12 cellular contexts compared by ENCODE assay signal in genomic region chr2:176493221-176493825, GRCh38.
A peak's percentile ranks its signal among the peaks of the same experiment; 100 is the strongest.
DNase-seq lines count a peak whose midpoint lies in the region; ATAC-seq and TF ChIP-seq lines count a peak whose summit lies in the region.
"Had no signal": no experiment of that assay in that cellular context is flagged by ENCODE, and none has a peak within 500 bp of the region (broad histone marks: within the 10 kb centered on the region; RNA-seq: fewer than 3 reads in every experiment).

No MANE protein-coding gene starts in this region.

- no peaks in the 10 kb centered on the region for H3K9me3 ChIP-seq in esophagus (ENCODE audit: control insufficient read depth in 2 of 2, insufficient read depth in 1 of 2, low read depth in 1 of 2, low read length in 1 of 2)

- no peaks in the 10 kb centered on the region for H3K27me3 ChIP-seq in esophagus (ENCODE audit: control insufficient read depth in 1 of 2, insufficient read depth in 2 of 2, low read length in 2 of 2)

- no peaks in the 10 kb centered on the region for H3K36me3 ChIP-seq in esophagus (ENCODE audit: control insufficient read depth in 2 of 2, insufficient read depth in 2 of 2, low read length in 1 of 2)

- 36 to 44% methylated on average over 7 of the region's 7 CpGs for WGBS in esophagus, 2 donors

- peaks cover 10 to 16% of the 10 kb centered on the region in 2 donors for H3K4me1 ChIP-seq in esophagus (ENCODE audit: control insufficient read depth in 2 of 2, insufficient read depth in 2 of 2, low read length in 1 of 2)

- H3K36me3 Mint-ChIP-seq in stimulated activated memory B cell treated with anti-CD40 and anti-IgM and Interleukin-4, amounts not matched to agents 10 μg/mL and 1 μg/mL and 100 μg/mL, for 72 hours, result no peaks in the 10 kb centered on the region
- no peaks in the 10 kb centered on the region for H3K36me3 Mint-ChIP-seq in T-helper 2 cell treated with Interferon-gamma antibody and Interleukin-4, amounts not matched to agents 5 μg/mL and 100 μg/mL, for 36 hours (ENCODE audit: low read depth)
- H3K36me3 Mint-ChIP-seq: T-cell had no signal

- no peak overlapping the region for H3K4me3 ChIP-seq in esophagus (ENCODE audit: low read depth in 1 of 2, low read length in 2 of 2)

- H3K9me3 Mint-ChIP-seq in stimulated activated memory B cell treated with anti-CD40 and anti-IgM and Interleukin-4, amounts not matched to agents 10 μg/mL and 1 μg/mL and 100 μg/mL, for 72 hours, result no peaks in the 10 kb centered on the region
- no peaks in the 10 kb centered on the region for H3K9me3 Mint-ChIP-seq in T-helper 2 cell treated with Interferon-gamma antibody and Interleukin-4, amounts not matched to agents 5 μg/mL and 100 μg/mL, for 36 hours
- H3K9me3 Mint-ChIP-seq: T-cell had no signal

- TF ChIP-seq RAD21 in Ishikawa (IDR thresholded peaks at IDR 0.05; ENCODE audit: low read depth), result no peak

- peak overlapping the region; percentile 78 to 85 for H3K27ac ChIP-seq in esophagus (ENCODE audit: low read depth in 2 of 2, low read length in 1 of 2)
- H3K27ac ChIP-seq: 22Rv1 had no signal

- peak; percentile 53 for DNase-seq in DMS79 treated with DMSO at 0.1 percent for 48 hours (lab: John Stamatoyannopoulos, UW)
- no peak for DNase-seq in DMS79 (lab: John Stamatoyannopoulos, UW)
- DNase-seq in islet precursor cell, result no peak
- no peak for DNase-seq in A172 (ENCODE audit: low spot score)
- DNase-seq in T-helper 2 cell treated with Interferon-gamma antibody and Interleukin-4, amounts not matched to agents 5 μg/mL and 100 μg/mL, for 36 hours (ENCODE audit: low spot score), result no peak
- DNase-seq: IMR-90, NCI-H82, T-cell had no signal

- H3K27ac Mint-ChIP-seq in stimulated activated memory B cell treated with anti-CD40 and anti-IgM and Interleukin-4, amounts not matched to agents 10 μg/mL and 1 μg/mL and 100 μg/mL, for 72 hours, result peak overlapping the region; percentile 23
- H3K27ac Mint-ChIP-seq in T-helper 2 cell treated with Interferon-gamma antibody and Interleukin-4, amounts not matched to agents 5 μg/mL and 100 μg/mL, for 36 hours, result no peak overlapping the region
- H3K27ac Mint-ChIP-seq: T-cell had no signal

- peak; percentile 73 for ATAC-seq in stimulated activated memory B cell treated with anti-CD40 and anti-IgM and Interleukin-4, amounts not matched to agents 10 μg/mL and 1 μg/mL and 100 μg/mL, for 72 hours

- no peak overlapping the region for H3K4me3 Mint-ChIP-seq in stimulated activated memory B cell treated with anti-CD40 and anti-IgM and Interleukin-4, amounts not matched to agents 10 μg/mL and 1 μg/mL and 100 μg/mL, for 72 hours
- H3K4me3 Mint-ChIP-seq in T-helper 2 cell treated with Interferon-gamma antibody and Interleukin-4, amounts not matched to agents 5 μg/mL and 100 μg/mL, for 36 hours, result no peak overlapping the region
- H3K4me3 Mint-ChIP-seq: T-cell had no signal

- no peaks in the 10 kb centered on the region for H3K27me3 Mint-ChIP-seq in stimulated activated memory B cell treated with anti-CD40 and anti-IgM and Interleukin-4, amounts not matched to agents 10 μg/mL and 1 μg/mL and 100 μg/mL, for 72 hours
- peaks cover 42% of the 10 kb centered on the region for H3K27me3 Mint-ChIP-seq in T-helper 2 cell treated with Interferon-gamma antibody and Interleukin-4, amounts not matched to agents 5 μg/mL and 100 μg/mL, for 36 hours (ENCODE audit: low read depth)

- peaks cover 23% of the 10 kb centered on the region for H3K4me1 Mint-ChIP-seq in stimulated activated memory B cell treated with anti-CD40 and anti-IgM and Interleukin-4, amounts not matched to agents 10 μg/mL and 1 μg/mL and 100 μg/mL, for 72 hours
- peaks cover 11% of the 10 kb centered on the region for H3K4me1 Mint-ChIP-seq in T-helper 2 cell treated with Interferon-gamma antibody and Interleukin-4, amounts not matched to agents 5 μg/mL and 100 μg/mL, for 36 hours (ENCODE audit: low read depth)

- TF ChIP-seq EP300 in Ishikawa (IDR thresholded peaks at IDR 0.05; ENCODE audit: borderline replicate concordance), result peak; percentile 84

TF ChIP-seq in Ishikawa, 13 proteins besides CTCF, POLR2A, EP300 and RAD21:
- peak; percentile 72 for TF ChIP-seq CEBPB (IDR thresholded peaks at IDR 0.05)
- TF ChIP-seq TCF12 (IDR thresholded peaks at IDR 0.05; ENCODE audit: low read depth), result peak; percentile 66; the same call in 1 of the 2 replicates
- peak; percentile 45; the same call in 1 of the 2 replicates for TF ChIP-seq TEAD4 (IDR thresholded peaks at IDR 0.05)
- TF ChIP-seq NFIC (IDR thresholded peaks at IDR 0.05), result peak; percentile 91
- TF ChIP-seq CREB1 (IDR thresholded peaks at IDR 0.05; ENCODE audit: low read depth), result no peak
- peak; percentile 74 for TF ChIP-seq FOXM1 (IDR thresholded peaks at IDR 0.05; ENCODE audit: borderline replicate concordance, low read depth)
- TF ChIP-seq TAF1 (IDR thresholded peaks at IDR 0.05; ENCODE audit: low read depth), result no peak
